4 cellular contexts compared by ENCODE assay signal in the genomic region with DNA sequence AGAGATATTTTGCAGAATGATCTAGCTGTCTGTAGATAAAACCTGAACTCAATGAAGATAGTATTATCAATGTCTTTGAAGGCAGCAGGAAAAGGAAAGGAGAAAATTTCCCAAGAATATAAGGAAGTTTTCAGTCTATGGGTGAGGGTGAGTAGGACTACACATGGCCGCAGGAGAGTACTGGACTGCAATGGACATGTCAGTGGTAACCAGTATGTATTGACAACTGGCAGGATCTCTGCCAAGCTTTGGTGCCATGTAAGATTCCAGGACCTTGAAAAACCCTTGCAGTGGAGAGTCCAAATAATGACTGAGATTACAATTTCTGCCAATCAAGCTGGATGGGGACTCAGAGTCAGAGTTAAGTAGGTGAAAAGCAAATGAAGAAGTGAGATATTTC. TPM values are rescaled to one million over a fixed set of nuclear protein-coding genes. Genes with fewer than 3 reads are reported as not detected.
"Had no signal": no experiment of that assay in that cellular context is flagged by ENCODE, and none has a peak within 500 bp of the region (broad histone marks: within the 10 kb centered on the region; RNA-seq: fewer than 3 reads in every experiment).

No MANE protein-coding gene starts in this region.

RNA-seq across cellular contexts. Expression of a gene that starts 29.3 kb away (rescaled TPM):
- total RNA-seq: ascending aorta, body of pancreas, bronchial epithelial cell, cardiac septum had no signal
